Comparison of ENCODE assay signal across 25 cellular contexts in genomic region chr6:107444277-107444676, GRCh38.
"Had no signal": no experiment of that assay in that cellular context is flagged by ENCODE, and none has a peak within 500 bp of the region (broad histone marks: within the 10 kb centered on the region; RNA-seq: fewer than 3 reads in every experiment).

No MANE protein-coding gene starts in this region.

- H3K4me3 Mint-ChIP-seq: activated CD8-positive, alpha-beta memory T cell treated with anti-CD3 and anti-CD28 coated beads, Interleukin-2, amount 10 ng/mL, durations not matched to agents 7 days and 5 days; activated CD8-positive, alpha-beta T cell treated with anti-CD3 and anti-CD28 coated beads, Interleukin-2, amount 10 ng/mL, durations not matched to agents 7 days and 5 days; activated naive CD4-positive, alpha-beta T cell treated with anti-CD3 and anti-CD28 coated beads, Interleukin-2, amount 50 U/mL, for 24 hours; activated T-cell treated with anti-CD3 and anti-CD28 coated beads, Interleukin-2, amount 50 U/mL, for 24 hours; activated T-helper 1 cell treated with anti-CD3 and anti-CD28 coated beads, Interleukin-12 subunit alpha, Interleukin-12 subunit beta, Interleukin-2, Interleukin-4 antibody, amounts not matched to agents 30 ng/mL and 10 ng/mL and 1 ng/mL, durations not matched to agents 14 hours and 24 hours and 36 hours; brain; central memory CD8-positive, alpha-beta T cell; T-helper 1 cell treated with Interleukin-12 subunit alpha and Interleukin-12 subunit beta and Interleukin-4 antibody, amounts not matched to agents 30 μg/mL and 1 μg/mL, for 36 hours; WTC11 had no signal

- H3K4me3 ChIP-seq: Peyer's patch, SJCRH30 had no signal

- H3K36me3 ChIP-seq: Peyer's patch had no signal

- H3K4me1 Mint-ChIP-seq: activated CD8-positive, alpha-beta memory T cell treated with anti-CD3 and anti-CD28 coated beads, Interleukin-2, amount 10 ng/mL, durations not matched to agents 7 days and 5 days; brain; WTC11 had no signal

- H3K27ac ChIP-seq: Peyer's patch, RWPE1, SJCRH30 had no signal

- ATAC-seq: activated CD8-positive, alpha-beta memory T cell treated with anti-CD3 and anti-CD28 coated beads, Interleukin-2, amount 10 ng/mL, durations not matched to agents 7 days and 5 days; activated CD8-positive, alpha-beta T cell treated with anti-CD3 and anti-CD28 coated beads, Interleukin-2, amount 10 ng/mL, durations not matched to agents 7 days and 5 days; WTC11 had no signal

- H3K27ac Mint-ChIP-seq: activated CD8-positive, alpha-beta memory T cell treated with anti-CD3 and anti-CD28 coated beads, Interleukin-2, amount 10 ng/mL, durations not matched to agents 7 days and 5 days; activated CD8-positive, alpha-beta T cell treated with anti-CD3 and anti-CD28 coated beads, Interleukin-2, amount 10 ng/mL, durations not matched to agents 7 days and 5 days; activated naive CD4-positive, alpha-beta T cell treated with anti-CD3 and anti-CD28 coated beads, Interleukin-2, amount 50 U/mL, for 24 hours; activated T-cell treated with anti-CD3 and anti-CD28 coated beads, Interleukin-2, amount 50 U/mL, for 24 hours; activated T-helper 1 cell treated with anti-CD3 and anti-CD28 coated beads, Interleukin-12 subunit alpha, Interleukin-12 subunit beta, Interleukin-2, Interleukin-4 antibody, amounts not matched to agents 30 ng/mL and 10 ng/mL and 1 ng/mL, durations not matched to agents 14 hours and 24 hours and 36 hours; brain; T-helper 1 cell treated with Interleukin-12 subunit alpha and Interleukin-12 subunit beta and Interleukin-4 antibody, amounts not matched to agents 30 μg/mL and 1 μg/mL, for 36 hours; WTC11 had no signal

- H3K27me3 Mint-ChIP-seq: activated CD8-positive, alpha-beta memory T cell treated with anti-CD3 and anti-CD28 coated beads, Interleukin-2, amount 10 ng/mL, durations not matched to agents 7 days and 5 days; activated naive CD4-positive, alpha-beta T cell treated with anti-CD3 and anti-CD28 coated beads, Interleukin-2, amount 50 U/mL, for 24 hours; activated T-cell treated with anti-CD3 and anti-CD28 coated beads, Interleukin-2, amount 50 U/mL, for 24 hours; brain; central memory CD8-positive, alpha-beta T cell had no signal

- DNase-seq: activated CD4-positive, alpha-beta T cell treated with anti-CD3 and anti-CD28 coated beads for 48 hours; activated CD4-positive, alpha-beta T cell treated with anti-CD3 and anti-CD28 coated beads, Interleukin-2, amount 50 U/mL, for 4 hours; activated CD4-positive, CD25-positive, alpha-beta regulatory T cell treated with anti-CD3 and anti-CD28 coated beads, Interleukin-2, amount 50 U/mL, for 72 hours; activated CD8-positive, alpha-beta memory T cell treated with anti-CD3 and anti-CD28 coated beads, Interleukin-2, amount 10 ng/mL, durations not matched to agents 7 days and 5 days; activated CD8-positive, alpha-beta T cell treated with anti-CD3 and anti-CD28 coated beads, Interleukin-2, amount 10 ng/mL, durations not matched to agents 7 days and 5 days; activated effector memory CD4-positive, alpha-beta T cell treated with Interleukin-2 at 50 U/mL for 16 hours; activated naive CD4-positive, alpha-beta T cell; activated T-cell treated with anti-CD3 and anti-CD28 coated beads, Interleukin-2, amount 50 U/mL, for 24 hours; aorta; Karpas-422; NCI-H1930; NCI-H2171; NCI-H2227 treated with DMSO at 0.1 percent for 48 hours; NCI-H510A; NCI-H526 treated with DMSO at 0.1 percent for 48 hours; Peyer's patch; Right ventricle myocardium superior; SJCRH30 had no signal

- H3K27me3 ChIP-seq: Peyer's patch, SJCRH30 had no signal

- H3K4me1 ChIP-seq: Peyer's patch, SJCRH30 had no signal
